ENCODE assay signal across 19 cellular contexts in the genomic region with DNA sequence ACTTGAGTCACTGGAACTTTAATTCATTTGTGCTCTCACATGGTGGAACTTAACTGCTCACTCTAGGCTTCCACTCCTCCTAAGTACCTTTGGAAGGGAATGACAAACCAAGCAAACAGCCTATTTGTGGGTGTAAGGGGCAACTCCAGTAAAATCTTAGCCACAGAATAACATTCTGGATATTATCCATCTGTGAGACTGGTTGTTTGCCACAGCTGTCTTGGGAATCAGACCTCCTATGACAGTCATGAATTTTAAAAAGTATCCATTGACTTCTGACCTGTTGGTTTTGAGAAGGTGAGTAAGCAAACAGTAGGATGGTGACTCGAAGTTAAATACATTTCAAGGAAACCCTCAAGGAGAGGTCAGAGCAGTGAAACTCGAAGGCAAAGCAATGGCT.
DNase-seq lines count a peak whose midpoint lies in the region; ATAC-seq, FAIRE-seq and TF ChIP-seq lines count a peak whose summit lies in the region.
"Had no signal": no experiment of that assay in that cellular context is flagged by ENCODE, and none has a peak within 500 bp of the region (broad histone marks: within the 10 kb centered on the region; RNA-seq: fewer than 3 reads in every experiment).

No MANE protein-coding gene starts in this region.

- no peaks in the 10 kb centered on the region for H3K36me3 Mint-ChIP-seq in osteocyte (ENCODE audit: unreplicated experiment)
- H3K36me3 Mint-ChIP-seq: naive thymus-derived CD4-positive, alpha-beta T cell had no signal

- POLR2A ChIA-PET in K562 (lab: Yijun Ruan, JAX) = no interaction called here

- WGBS in K562 (ENCODE audit: insufficient coverage, low coverage, missing lambda C conversion rate) = 22% methylated on average over 2 of the region's 2 CpGs

- no peak for TF ChIP-seq EP300 in K562 (IDR thresholded peaks at IDR 0.05; ENCODE audit: low read length)

- peaks cover 46% of the 10 kb centered on the region for H3K4me1 Mint-ChIP-seq in osteocyte (ENCODE audit: unreplicated experiment)
- H3K4me1 Mint-ChIP-seq: activated T-helper 17 cell treated with anti-CD3 and anti-CD28 coated beads, Interleukin-2, amount 50 U/mL, for 72 hours; naive thymus-derived CD4-positive, alpha-beta T cell had no signal

- no peaks in the 10 kb centered on the region for H3K9me3 ChIP-seq in K562 (replicated peaks; ENCODE audit: control insufficient read depth, insufficient read depth, low read depth, low read length)
- no peaks in the 10 kb centered on the region for H3K9me3 ChIP-seq in osteoblast (ENCODE audit: low read depth, low read length)
- H3K9me3 ChIP-seq: BLaER1, lower lobe of right lung, MG63, spleen had no signal

- no peak for TF ChIP-seq CTCF in K562 (IDR thresholded peaks at IDR 0.05 in 2 of 3, conservative IDR thresholded peaks at IDR 0.05 in 1 of 3; ENCODE audit: insufficient read depth in 2 of 3, low read depth in 1 of 3, low read length in 3 of 3)
- no peak for TF ChIP-seq CTCF in osteoblast (IDR thresholded peaks at IDR 0.05; ENCODE audit: extremely low read depth, low read depth, low read length)
- no peak for TF ChIP-seq CTCF in osteocyte (IDR thresholded peaks at IDR 0.05)

- H3K4me3 ChIP-seq in K562 = no peak overlapping the region
- H3K4me3 ChIP-seq in osteoblast (ENCODE audit: insufficient read depth, low read length) = no peak overlapping the region
- H3K4me3 ChIP-seq: BLaER1, lower lobe of right lung, MG63, spleen had no signal

- peak; percentile 37 for FAIRE-seq in K562 (lab: Jason Lieb, UNC)
- FAIRE-seq: colon had no signal

- no peaks in the 10 kb centered on the region for H3K9me1 ChIP-seq in K562 (ENCODE audit: control insufficient read depth, insufficient read depth, low read length)

- no peaks in the 10 kb centered on the region for H4K20me1 ChIP-seq in K562 (replicated peaks; ENCODE audit: control insufficient read depth, insufficient read depth, low read length)
- H4K20me1 ChIP-seq in osteoblast (ENCODE audit: insufficient read depth, low read length) = no peaks in the 10 kb centered on the region
- H4K20me1 ChIP-seq: BLaER1 had no signal

- peaks cover 3% of the 10 kb centered on the region for H3K9me3 Mint-ChIP-seq in osteocyte (ENCODE audit: unreplicated experiment)
- H3K9me3 Mint-ChIP-seq: activated T-helper 17 cell treated with anti-CD3 and anti-CD28 coated beads, Interleukin-2, amount 50 U/mL, for 72 hours had no signal

- no peaks in the 10 kb centered on the region for H3K79me2 ChIP-seq in K562 (ENCODE audit: control insufficient read depth, insufficient read depth, low read length)
- no peaks in the 10 kb centered on the region for H3K79me2 ChIP-seq in osteoblast (ENCODE audit: insufficient read depth, low read length)

- no peak for TF ChIP-seq POLR2A in K562 (conservative IDR thresholded peaks at IDR 0.05)

- no peaks in the 10 kb centered on the region for H3K27me3 Mint-ChIP-seq in osteocyte (ENCODE audit: unreplicated experiment)
- H3K27me3 Mint-ChIP-seq: activated T-helper 17 cell treated with anti-CD3 and anti-CD28 coated beads, Interleukin-2, amount 50 U/mL, for 72 hours had no signal

- H3K27ac Mint-ChIP-seq in osteocyte (ENCODE audit: unreplicated experiment) = no peak overlapping the region
- H3K27ac Mint-ChIP-seq: activated T-helper 17 cell treated with anti-CD3 and anti-CD28 coated beads, Interleukin-2, amount 50 U/mL, for 72 hours; naive thymus-derived CD4-positive, alpha-beta T cell had no signal

- CTCF ChIA-PET in K562 (lab: Yijun Ruan, JAX; ENCODE audit: low intra/inter-chr PET ratio) = no interaction called here

- intact Hi-C loops in K562 (cut with micrococcal nuclease) = no loop called here

- peak; percentile 85 for DNase-seq in Daoy (ENCODE audit: low read depth)
- DNase-seq in HT1080 (ENCODE audit: low read depth) = peak; percentile 90
- DNase-seq in K562 (ENCODE audit: extremely low read depth in 1 of 4, low spot score in 3 of 4) = no peak
- peak; percentile 10 for DNase-seq in osteoblast (ENCODE audit: insufficient read length, low spot score, missing footprints)
- DNase-seq in mesenteric fat pad (ENCODE audit: low spot score) = no peak
- no peak for DNase-seq in NOMO-1 (lab: John Stamatoyannopoulos, UW; ENCODE audit: unreplicated experiment in 2 of 2)
- no peak for DNase-seq in osteocyte (ENCODE audit: extremely low spot score, unreplicated experiment)
- DNase-seq: lower lobe of right lung; MG63; naive thymus-derived CD4-positive, alpha-beta T cell; NCI-H1694 treated with DMSO at 0.1 percent for 48 hours; NCI-H446 treated with DMSO at 0.1 percent for 48 hours; posterior cingulate gyrus; SIG-M5; spleen had no signal

- no peak for TF ChIP-seq RAD21 in K562 (CRISPR knock-in tag; conservative IDR thresholded peaks at IDR 0.05 in 1 of 2, IDR thresholded peaks at IDR 0.05 in 1 of 2)

- H3K27ac ChIP-seq in K562 (ENCODE audit: extremely low read depth, low read depth, low read length) = peak overlapping the region; percentile 43; the same call in 1 of the 3 replicates
- peak overlapping the region; percentile 89 for H3K27ac ChIP-seq in osteoblast (ENCODE audit: low read depth, low read length)
- H3K27ac ChIP-seq: BLaER1, lower lobe of right lung, spleen had no signal

- ATAC-seq in K562 (no peak), GM18909 (IDR thresholded peaks at IDR 0.05; ENCODE audit: poor library complexity, unreplicated experiment) (no peak)
- ATAC-seq: activated T-helper 17 cell treated with anti-CD3 and anti-CD28 coated beads, Interleukin-2, amount 50 U/mL, for 72 hours; lower lobe of right lung; naive thymus-derived CD4-positive, alpha-beta T cell had no signal

- no peak overlapping the region for H3K9ac ChIP-seq in K562 (ENCODE audit: insufficient read depth in 1 of 2, low read depth in 2 of 2, low read length in 2 of 2)
- H3K9ac ChIP-seq: BLaER1 had no signal

- H3K4me2 ChIP-seq in K562 (ENCODE audit: insufficient read depth, low read length) (no peak overlapping the region; the same call in 1 of the 2 replicates), osteoblast (ENCODE audit: insufficient read depth, low read length) (no peak overlapping the region)
- H3K4me2 ChIP-seq: BLaER1 had no signal

- H3K36me3 ChIP-seq in K562 (ENCODE audit: control insufficient read depth, insufficient read depth, low read length) (no peaks in the 10 kb centered on the region), osteoblast (ENCODE audit: insufficient read depth, low read length) (no peaks in the 10 kb centered on the region)
- H3K36me3 ChIP-seq: BLaER1, lower lobe of right lung, MG63, spleen had no signal

- in situ Hi-C loops in K562 (cut with MboI) = loop anchor here (10.0 kb wide), 1 partner anchor 907 kb away; no protein-coding TSS in a partner anchor

- H3K4me3 Mint-ChIP-seq in osteocyte (ENCODE audit: unreplicated experiment) = no peak overlapping the region
- H3K4me3 Mint-ChIP-seq: activated T-helper 17 cell treated with anti-CD3 and anti-CD28 coated beads, Interleukin-2, amount 50 U/mL, for 72 hours; naive thymus-derived CD4-positive, alpha-beta T cell had no signal

- H3K27me3 ChIP-seq in K562 (ENCODE audit: control insufficient read depth in 2 of 2, insufficient read depth in 2 of 2, low read length in 2 of 2) (no peaks in the 10 kb centered on the region), osteoblast (ENCODE audit: insufficient read depth, low read length) (no peaks in the 10 kb centered on the region)
- H3K27me3 ChIP-seq: BLaER1, MG63, spleen had no signal

- H2AFZ ChIP-seq in K562 (ENCODE audit: low read depth, low read length) = peak overlapping the region; percentile 89
- H2AFZ ChIP-seq in osteoblast (ENCODE audit: low read length) = no peak overlapping the region

- BruUV-seq in K562 (replicated peaks; lab: Mats Ljungman, UMichigan) = no TSS peak

- H3K4me1 ChIP-seq in K562 (replicated peaks in 1 of 2; ENCODE audit: control insufficient read depth in 2 of 2, insufficient read depth in 2 of 2, low read length in 2 of 2) (peaks cover 13 to 39% of the 10 kb centered on the region in 2 experiments; a peak in 4 of 5 replicates), osteoblast (ENCODE audit: insufficient read depth, low read length) (peaks cover 50% of the 10 kb centered on the region)
- H3K4me1 ChIP-seq: BLaER1, lower lobe of right lung, spleen had no signal

TF ChIP-seq in K562, 482 proteins besides CTCF, POLR2A, EP300 and RAD21:
- TF ChIP-seq DPF2 (IDR thresholded peaks at IDR 0.05) = peak; percentile 40
- TF ChIP-seq, protein P1, sequence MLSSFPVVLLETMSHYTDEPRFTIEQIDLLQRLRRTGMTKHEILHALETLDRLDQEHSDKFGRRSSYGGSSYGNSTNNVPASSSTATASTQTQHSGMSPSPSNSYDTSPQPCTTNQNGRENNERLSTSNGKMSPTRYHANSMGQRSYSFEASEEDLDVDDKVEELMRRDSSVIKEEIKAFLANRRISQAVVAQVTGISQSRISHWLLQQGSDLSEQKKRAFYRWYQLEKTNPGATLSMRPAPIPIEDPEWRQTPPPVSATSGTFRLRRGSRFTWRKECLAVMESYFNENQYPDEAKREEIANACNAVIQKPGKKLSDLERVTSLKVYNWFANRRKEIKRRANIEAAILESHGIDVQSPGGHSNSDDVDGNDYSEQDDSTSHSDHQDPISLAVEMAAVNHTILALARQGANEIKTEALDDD (IDR thresholded peaks at IDR 0.05) = peak; percentile 37; the same call in 1 of the 2 replicates
- TF ChIP-seq GABPA (tag; conservative IDR thresholded peaks at IDR 0.05; ENCODE audit: low read depth) = no peak
- TF ChIP-seq NFIC (IDR thresholded peaks at IDR 0.05) = no peak

Comparison
In these comparisons a context has a peak if more than half of its experiments do, and no peak if none do; other contexts are left out.
1. DNase-seq: peak in Daoy (single experiment), HT1080 (single experiment) and osteoblast (single experiment); none in K562 (0 of 4), mesenteric fat pad (single experiment), NOMO-1 (0 of 2) and osteocyte (single experiment).